Comparison of ENCODE assay signal across 18 cellular contexts in genomic region chr20:45462711-45463110, GRCh38.
DNase-seq lines count a peak whose midpoint lies in the region; ATAC-seq and FAIRE-seq lines count a peak whose summit lies in the region.
"Had no signal": no experiment of that assay in that cellular context is flagged by ENCODE, and none has a peak within 500 bp of the region (broad histone marks: within the 10 kb centered on the region; RNA-seq: fewer than 3 reads in every experiment).

No MANE protein-coding gene starts in this region.

- FAIRE-seq in GM19239 (lab: Jason Lieb, UNC), result peak; percentile 14
- FAIRE-seq: A204.1, D721Med, G401.6, GM12892, H54 had no signal

- ATAC-seq in HG02938 (IDR thresholded peaks at IDR 0.05; ENCODE audit: unreplicated experiment), result peak; percentile 48
- ATAC-seq in HG03354 (IDR thresholded peaks at IDR 0.05; ENCODE audit: poor library complexity, severe bottlenecking, unreplicated experiment), result peak; percentile 68
- no peak for ATAC-seq in HG03439 (IDR thresholded peaks at IDR 0.05; ENCODE audit: unreplicated experiment)
- no peak for ATAC-seq in HG02884 (IDR thresholded peaks at IDR 0.05; ENCODE audit: unreplicated experiment)

- DNase-seq in GM19239 (ENCODE audit: insufficient read length, low spot score) (no peak), T1000 (lab: John Stamatoyannopoulos, UW) (no peak)
- DNase-seq in activated CD4-positive, alpha-beta T cell treated with anti-CD3 and anti-CD28 coated beads, Interleukin-2, amount 50 U/mL, for 4 hours, result no peak
- DNase-seq: ACHN; Caco-2; CD4-positive, alpha-beta T cell; HCEC 1CT; Kasumi-1; KG1 had no signal

Comparison
In these comparisons a context has a peak if more than half of its experiments do, and no peak if none do; other contexts are left out.
1. ATAC-seq: peak in HG02938 (single experiment) and HG03354 (single experiment); none in HG03439 (single experiment) and HG02884 (single experiment).